In the genomic region with DNA sequence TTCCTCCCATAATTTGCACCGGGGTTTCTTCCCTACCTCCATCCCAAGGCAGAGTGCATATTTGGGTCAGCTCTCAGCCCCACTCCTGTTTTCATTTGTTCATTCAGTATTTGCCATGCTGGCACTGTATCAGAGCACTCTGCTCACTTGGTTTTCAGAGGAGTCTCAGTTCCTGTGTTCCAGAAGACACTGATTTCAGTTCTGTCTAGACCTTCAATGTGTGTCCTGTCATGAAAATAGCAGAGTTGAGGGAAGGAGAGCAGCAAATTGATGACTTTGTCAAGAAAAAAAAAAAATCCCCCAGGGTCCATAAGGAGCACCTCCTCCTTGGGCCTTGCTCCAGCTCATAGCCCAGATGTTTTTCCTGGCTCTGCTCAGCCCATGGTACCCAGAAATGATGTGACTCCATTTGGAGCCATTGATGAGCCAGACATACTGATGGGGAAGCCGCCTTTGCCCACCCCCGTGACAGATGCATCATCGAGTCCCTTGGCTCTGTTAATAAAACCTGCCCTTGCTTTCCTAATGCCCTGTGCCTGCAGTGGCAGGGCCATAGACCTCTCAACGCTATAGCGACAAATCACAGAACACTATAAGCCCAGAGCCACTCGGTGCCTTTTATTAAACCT, we compare ENCODE assay signal across 13 cellular contexts.
"Had no signal": no experiment of that assay in that cellular context is flagged by ENCODE, and none has a peak within 500 bp of the region (broad histone marks: within the 10 kb centered on the region; RNA-seq: fewer than 3 reads in every experiment).

No MANE protein-coding gene starts in this region.

- H3K27me3 ChIP-seq: colonic mucosa had no signal

- H3K36me3 Mint-ChIP-seq: activated naive CD4-positive, alpha-beta T cell treated with anti-CD3 and anti-CD28 coated beads, Interleukin-2, amount 50 U/mL, for 72 hours; mesothelial cell of epicardium; natural killer cell had no signal

- H3K4me1 ChIP-seq: colonic mucosa, esophagus squamous epithelium had no signal

- DNase-seq: activated CD4-positive, alpha-beta T cell treated with anti-CD3 and anti-CD28 coated beads, Interleukin-2, amount 50 U/mL, for 1 hour; activated CD4-positive, CD25-positive, alpha-beta regulatory T cell treated with anti-CD3 and anti-CD28 coated beads, Interleukin-2, amount 50 U/mL, for 72 hours; activated T-cell treated with anti-CD3 and anti-CD28 coated beads, Interleukin-2, amount 50 U/mL, for 1 hour; colonic mucosa; esophagus squamous epithelium; kidney; natural killer cell; stimulated activated CD4-positive, alpha-beta T cell treated with anti-CD3 and anti-CD28 coated beads, Interleukin-4, amount 100 ng/mL, for 4 hours; stimulated activated naive CD8-positive, alpha-beta T cell treated with anti-CD3 and anti-CD28 coated beads, Interleukin-15, Interleukin-2, amounts not matched to agents 100 U/mL and 50 U/mL, for 24 hours had no signal

- H3K27ac Mint-ChIP-seq: activated naive CD4-positive, alpha-beta T cell treated with anti-CD3 and anti-CD28 coated beads, Interleukin-2, amount 50 U/mL, for 72 hours; mesothelial cell of epicardium; natural killer cell; T-helper 1 cell treated with Interleukin-12 subunit alpha and Interleukin-12 subunit beta and Interleukin-4 antibody, amounts not matched to agents 30 μg/mL and 1 μg/mL, for 36 hours had no signal

- H3K9me3 ChIP-seq: colonic mucosa, esophagus squamous epithelium had no signal

- H3K27ac ChIP-seq: colonic mucosa, esophagus squamous epithelium had no signal

- H3K4me3 ChIP-seq: colonic mucosa, esophagus squamous epithelium had no signal

- H3K36me3 ChIP-seq: colonic mucosa, esophagus squamous epithelium had no signal

- H3K4me1 Mint-ChIP-seq: central memory CD8-positive, alpha-beta T cell; natural killer cell had no signal

- H3K9me3 Mint-ChIP-seq: activated naive CD4-positive, alpha-beta T cell treated with anti-CD3 and anti-CD28 coated beads, Interleukin-2, amount 50 U/mL, for 72 hours; central memory CD8-positive, alpha-beta T cell; mesothelial cell of epicardium; natural killer cell; T-helper 1 cell treated with Interleukin-12 subunit alpha and Interleukin-12 subunit beta and Interleukin-4 antibody, amounts not matched to agents 30 μg/mL and 1 μg/mL, for 36 hours had no signal

- H3K4me3 Mint-ChIP-seq: central memory CD8-positive, alpha-beta T cell; mesothelial cell of epicardium; natural killer cell; T-helper 1 cell treated with Interleukin-12 subunit alpha and Interleukin-12 subunit beta and Interleukin-4 antibody, amounts not matched to agents 30 μg/mL and 1 μg/mL, for 36 hours had no signal
